In the genomic region with DNA sequence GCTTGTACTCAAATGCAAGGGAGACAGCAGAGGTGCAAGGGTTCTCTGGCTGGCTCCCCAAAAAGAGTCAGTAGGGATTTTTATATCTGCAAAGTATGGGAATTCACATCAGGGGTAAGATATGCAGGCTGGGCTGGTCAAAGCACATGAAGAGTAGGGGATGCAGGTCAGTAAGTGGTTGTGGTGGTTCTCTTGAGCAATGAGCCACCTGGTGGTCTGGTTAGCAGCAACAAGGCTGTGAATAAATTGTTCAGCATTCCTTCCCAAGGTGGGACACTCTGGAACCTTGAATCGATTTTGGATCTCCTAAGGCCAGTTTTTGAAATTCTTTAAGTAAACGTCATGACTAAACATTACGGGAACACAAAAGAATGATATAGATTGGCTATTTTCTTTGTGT, we compare ENCODE assay signal across 11 cellular contexts.
A peak's percentile ranks its signal among the peaks of the same experiment; 100 is the strongest.
DNase-seq lines count a peak whose midpoint lies in the region; ATAC-seq, FAIRE-seq and TF ChIP-seq lines count a peak whose summit lies in the region.
"Had no signal": no experiment of that assay in that cellular context is flagged by ENCODE, and none has a peak within 500 bp of the region (broad histone marks: within the 10 kb centered on the region; RNA-seq: fewer than 3 reads in every experiment).

No MANE protein-coding gene starts in this region.

- H3K9ac ChIP-seq in GM12878 (ENCODE audit: control insufficient read depth, insufficient read depth, low read length) = no peak overlapping the region

- TF ChIP-seq EP300 in GM12878 (IDR thresholded peaks at IDR 0.05; ENCODE audit: borderline replicate concordance in 1 of 2, control insufficient read depth in 1 of 2, low read depth in 2 of 2, low read length in 2 of 2) = no peak

- H3K9me3 ChIP-seq in GM12878 (replicated peaks; ENCODE audit: control insufficient read depth, insufficient read depth, low read length) (no peaks in the 10 kb centered on the region), lung (ENCODE audit: control insufficient read depth in 2 of 2, insufficient read depth in 1 of 2, low read length in 1 of 2) (no peaks in the 10 kb centered on the region)

- WGBS in GM12878 (ENCODE audit: insufficient coverage, insufficient replicate concordance, low lambda C conversion rate, missing lambda C conversion rate) = 29% methylated on average over 3 of the region's 3 CpGs
- 84 to 86% methylated on average over 3 of the region's 3 CpGs for WGBS in lung, 2 donors

- H3K4me1 ChIP-seq in GM12878 (ENCODE audit: control insufficient read depth, insufficient read depth, low read length) (no peaks in the 10 kb centered on the region), lung (ENCODE audit: control insufficient read depth in 2 of 2, insufficient read depth in 2 of 2, low read length in 2 of 2) (no peaks in the 10 kb centered on the region)

- CTCF ChIA-PET in GM12878 (lab: Yijun Ruan, JAX) = interaction anchor here (1.5 kb wide), 1 partner anchor 15 kb away, joined by 3 read pairs; no protein-coding TSS in a partner anchor

- RAD21 ChIA-PET in GM12878 (lab: Charles Lee; ENCODE audit: unreplicated experiment) = no interaction called here

- no peak overlapping the region for H3K4me2 ChIP-seq in GM12878 (ENCODE audit: control insufficient read depth, insufficient read depth)

- H3K36me3 ChIP-seq in GM12878 (ENCODE audit: control insufficient read depth in 2 of 2, insufficient read depth in 2 of 2, low read length in 1 of 2) = no peaks in the 10 kb centered on the region
- no peaks in the 10 kb centered on the region for H3K36me3 ChIP-seq in lung (ENCODE audit: control insufficient read depth in 2 of 2, insufficient read depth in 2 of 2, low read length in 2 of 2)

- TF ChIP-seq POLR2A in GM12878 (IDR thresholded peaks at IDR 0.05; ENCODE audit: low read depth, low read length) = no peak

- H3K4me1 Mint-ChIP-seq in stimulated activated memory B cell treated with anti-CD40 and anti-IgM and Interleukin-4, amounts not matched to agents 10 μg/mL and 1 μg/mL and 100 μg/mL, for 72 hours = no peaks in the 10 kb centered on the region

- H3K4me3 Mint-ChIP-seq in stimulated activated memory B cell treated with anti-CD40 and anti-IgM and Interleukin-4, amounts not matched to agents 10 μg/mL and 1 μg/mL and 100 μg/mL, for 72 hours = no peak overlapping the region
- H3K4me3 Mint-ChIP-seq: effector memory CD8-positive, alpha-beta T cell had no signal

- peaks cover 3% of the 10 kb centered on the region for H3K9me3 Mint-ChIP-seq in stimulated activated memory B cell treated with anti-CD40 and anti-IgM and Interleukin-4, amounts not matched to agents 10 μg/mL and 1 μg/mL and 100 μg/mL, for 72 hours

- H3K27ac Mint-ChIP-seq in stimulated activated memory B cell treated with anti-CD40 and anti-IgM and Interleukin-4, amounts not matched to agents 10 μg/mL and 1 μg/mL and 100 μg/mL, for 72 hours = no peak overlapping the region
- H3K27ac Mint-ChIP-seq: activated naive CD4-positive, alpha-beta T cell treated with anti-CD3 and anti-CD28 coated beads, Interleukin-2, amount 50 U/mL, for 72 hours; effector memory CD8-positive, alpha-beta T cell had no signal

- TF ChIP-seq CTCF in GM12878 (IDR thresholded peaks at IDR 0.05 in 2 of 3, conservative IDR thresholded peaks at IDR 0.05 in 1 of 3; ENCODE audit: control insufficient read depth in 2 of 3, extremely low read depth in 1 of 3, insufficient read depth in 1 of 3, low read depth in 3 of 3, low read length in 3 of 3) (peak in 1 of 3 experiments; percentile 17; a peak in 1 of 6 replicates), lung (IDR thresholded peaks at IDR 0.05; ENCODE audit: control extremely low read depth, extremely low read depth) (no peak)

- H3K4me3 ChIP-seq in GM12878 = no peak overlapping the region
- no peak overlapping the region for H3K4me3 ChIP-seq in lung

- no peaks in the 10 kb centered on the region for H3K27me3 Mint-ChIP-seq in stimulated activated memory B cell treated with anti-CD40 and anti-IgM and Interleukin-4, amounts not matched to agents 10 μg/mL and 1 μg/mL and 100 μg/mL, for 72 hours
- H3K27me3 Mint-ChIP-seq: effector memory CD8-positive, alpha-beta T cell had no signal

- intact Hi-C loops in GM12878 (cut with micrococcal nuclease; ENCODE audit: unreplicated experiment) = no loop called here

- TF ChIP-seq RAD21 in GM12878 (IDR thresholded peaks at IDR 0.05; ENCODE audit: insufficient read depth, low read depth, low read length) = no peak

- POLR2A ChIA-PET in GM12878 (lab: Charles Lee) = no interaction called here

- no peak for FAIRE-seq in GM12878 (lab: Jason Lieb, UNC)

- no peaks in the 10 kb centered on the region for H3K36me3 Mint-ChIP-seq in stimulated activated memory B cell treated with anti-CD40 and anti-IgM and Interleukin-4, amounts not matched to agents 10 μg/mL and 1 μg/mL and 100 μg/mL, for 72 hours
- H3K36me3 Mint-ChIP-seq: activated naive CD4-positive, alpha-beta T cell treated with anti-CD3 and anti-CD28 coated beads, Interleukin-2, amount 50 U/mL, for 72 hours had no signal

- H3K27me3 ChIP-seq in GM12878 (replicated peaks in 1 of 2; ENCODE audit: control insufficient read depth in 2 of 2, insufficient read depth in 2 of 2, low read length in 1 of 2) (no peaks in the 10 kb centered on the region), lung (ENCODE audit: control insufficient read depth, insufficient read depth) (no peaks in the 10 kb centered on the region)

- SMC1A ChIA-PET in GM12878 (lab: Charles Lee; ENCODE audit: uncharacterized antibody, unreplicated experiment) = no interaction called here

- no peak overlapping the region for H2AFZ ChIP-seq in GM12878 (ENCODE audit: control insufficient read depth, low read depth, low read length)

- ATAC-seq in GM12878 (0 out of 3 replicates have a peak, but pooled peaks have one; percentile 36), lung (ENCODE audit: insufficient read depth, low FRiP score) (peak; percentile 27), GM18502 (IDR thresholded peaks at IDR 0.05; ENCODE audit: poor library complexity, unreplicated experiment) (no peak), GM19455 (IDR thresholded peaks at IDR 0.05; ENCODE audit: unreplicated experiment) (no peak)
- ATAC-seq in stimulated activated memory B cell treated with anti-CD40 and anti-IgM and Interleukin-4, amounts not matched to agents 10 μg/mL and 1 μg/mL and 100 μg/mL, for 72 hours = no peak
- ATAC-seq: activated naive CD4-positive, alpha-beta T cell treated with anti-CD3 and anti-CD28 coated beads, Interleukin-2, amount 50 U/mL, for 72 hours; effector memory CD8-positive, alpha-beta T cell had no signal

- no peak overlapping the region for H3K27ac ChIP-seq in GM12878 (ENCODE audit: control insufficient read depth, insufficient read depth)
- no peak overlapping the region for H3K27ac ChIP-seq in lung (ENCODE audit: low read depth in 1 of 2, low read length in 1 of 2)

- in situ Hi-C loops in GM12878 (cut with MboI) = no loop called here

- DNase-seq in Daoy (ENCODE audit: low read depth) (peak; percentile 14), HuH-7 (ENCODE audit: low spot score) (peak; percentile 23), GM12878 (ENCODE audit: low read depth, low spot score) (no peak), lung (ENCODE audit: low spot score) (no peak)
- DNase-seq in activated CD8-positive, alpha-beta memory T cell treated with anti-CD3 and anti-CD28 coated beads for 24 hours = no peak
- DNase-seq: effector memory CD8-positive, alpha-beta T cell; Kasumi-1 had no signal

- no peaks in the 10 kb centered on the region for H4K20me1 ChIP-seq in GM12878 (ENCODE audit: control insufficient read depth, insufficient read depth)

- no TSS peak for BruUV-seq in GM12878 (replicated peaks; lab: Mats Ljungman, UMichigan)

- no peaks in the 10 kb centered on the region for H3K79me2 ChIP-seq in GM12878 (ENCODE audit: control insufficient read depth, insufficient read depth, low read length)

TF ChIP-seq in GM12878, 131 proteins besides CTCF, POLR2A, EP300 and RAD21:
- TF ChIP-seq POU2F2 (IDR thresholded peaks at IDR 0.05; ENCODE audit: borderline replicate concordance, low read depth, low read length) = no peak
- no peak for TF ChIP-seq FOXK2 (IDR thresholded peaks at IDR 0.05)
- no peak for TF ChIP-seq RUNX3 (IDR thresholded peaks at IDR 0.05; ENCODE audit: low read length)

Comparison
In these comparisons a context has a peak if more than half of its experiments do, and no peak if none do; other contexts are left out.
1. DNase-seq: peak in Daoy (single experiment) and HuH-7 (single experiment); none in GM12878 (single experiment), lung (single experiment) and activated CD8-positive, alpha-beta memory T cell treated with anti-CD3 and anti-CD28 coated beads for 24 hours (single experiment).
2. ATAC-seq: peak in GM12878 (single experiment) and lung (single experiment); none in stimulated activated memory B cell treated with anti-CD40 and anti-IgM and Interleukin-4, amounts not matched to agents 10 μg/mL and 1 μg/mL and 100 μg/mL, for 72 hours (single experiment), GM18502 (single experiment) and GM19455 (single experiment).